Comparison of ENCODE assay signal across 21 cellular contexts in the genomic region with DNA sequence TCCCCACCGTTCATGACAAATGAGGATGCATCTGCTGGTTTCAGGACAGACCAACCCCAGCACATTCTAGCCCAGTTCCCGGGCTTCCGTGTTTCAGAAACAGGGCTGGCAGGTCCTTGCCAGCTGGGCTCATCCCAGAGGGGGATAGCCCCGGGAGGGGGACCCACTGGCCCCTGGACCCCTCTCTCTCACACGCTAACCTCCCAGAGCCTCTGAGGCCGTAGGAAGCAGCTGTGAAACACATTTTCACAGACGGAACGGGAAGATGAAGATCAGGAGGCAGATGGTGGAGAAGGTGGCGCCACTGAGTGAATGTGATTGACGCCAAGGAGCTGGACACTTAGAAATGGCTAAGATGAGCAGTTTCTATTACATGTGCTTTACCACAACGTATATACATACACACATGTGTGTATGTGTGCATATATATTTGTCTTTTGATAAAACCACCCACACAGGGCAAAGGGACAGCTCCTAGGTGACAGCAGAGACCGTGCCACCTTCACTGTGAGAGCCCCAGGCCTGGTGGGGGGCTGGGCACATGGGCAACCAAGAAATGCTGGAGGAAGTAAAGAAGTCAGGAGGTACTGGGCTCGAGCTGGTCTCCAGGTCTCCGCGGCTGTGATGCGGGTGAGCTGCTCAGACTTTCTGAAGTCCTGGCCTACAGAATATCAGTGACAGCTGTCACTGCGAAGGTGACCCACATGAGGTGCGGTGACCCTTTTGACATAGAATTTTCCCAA.
"Had no signal": no experiment of that assay in that cellular context is flagged by ENCODE, and none has a peak within 500 bp of the region (broad histone marks: within the 10 kb centered on the region; RNA-seq: fewer than 3 reads in every experiment).

No MANE protein-coding gene starts in this region.

- H3K36me3 ChIP-seq: ovary, right atrium auricular region, spleen, thoracic aorta, vagina had no signal

- DNase-seq: activated CD4-positive, alpha-beta memory T cell treated with anti-CD3 and anti-CD28 coated beads for 36 hours; activated CD4-positive, alpha-beta T cell treated with anti-CD3 and anti-CD28 coated beads for 48 hours; activated effector memory CD4-positive, alpha-beta T cell treated with Interleukin-2 at 50 U/mL for 16 hours; activated naive CD4-positive, alpha-beta T cell treated with anti-CD3 and anti-CD28 coated beads, Interleukin-2, amount 10 ng/mL, durations not matched to agents 7 days and 5 days; activated T-cell treated with anti-CD3 and anti-CD28 coated beads, Interleukin-2, amount 50 U/mL, for 72 hours; amygdala; foreskin fibroblast; left colon; ovary; psoas muscle; spleen; stimulated activated CD4-positive, alpha-beta T cell treated with anti-CD3 and anti-CD28 coated beads, Interleukin-4, amount 100 ng/mL, for 1 hour; stimulated activated naive CD4-positive, alpha-beta T cell treated with Interleukin-2 at 50 U/mL for 16 hours had no signal

- H3K9me3 ChIP-seq: ovary, psoas muscle, right atrium auricular region, spleen, thoracic aorta, vagina had no signal

- H3K4me1 ChIP-seq: psoas muscle, right atrium auricular region, spleen, vagina had no signal

- ATAC-seq: activated T-cell treated with anti-CD3 and anti-CD28 coated beads, Interleukin-2, amount 50 U/mL, for 72 hours; left colon; natural killer cell treated with Interleukin-12 subunit alpha and Interleukin-12 subunit beta and Interleukin-15 and Interleukin-18, amount 100 ng/mL, for 72 hours; psoas muscle had no signal

- H3K4me1 Mint-ChIP-seq: activated naive CD4-positive, alpha-beta T cell treated with anti-CD3 and anti-CD28 coated beads, Interleukin-2, amount 10 ng/mL, durations not matched to agents 7 days and 5 days had no signal

- H3K27ac Mint-ChIP-seq: activated CD4-positive, alpha-beta memory T cell treated with anti-CD3 and anti-CD28 coated beads for 36 hours; activated naive CD4-positive, alpha-beta T cell treated with anti-CD3 and anti-CD28 coated beads, Interleukin-2, amount 10 ng/mL, durations not matched to agents 7 days and 5 days; activated T-cell treated with anti-CD3 and anti-CD28 coated beads, Interleukin-2, amount 50 U/mL, for 72 hours; memory B cell; natural killer cell treated with Interleukin-12 subunit alpha and Interleukin-12 subunit beta and Interleukin-15 and Interleukin-18, amount 100 ng/mL, for 72 hours; type B pancreatic cell had no signal

- H3K27me3 Mint-ChIP-seq: activated CD4-positive, alpha-beta memory T cell treated with anti-CD3 and anti-CD28 coated beads for 36 hours; memory B cell; type B pancreatic cell had no signal

- H3K27ac ChIP-seq: ovary, psoas muscle, right atrium auricular region, spleen, thoracic aorta, vagina had no signal

- H3K4me3 Mint-ChIP-seq: activated CD4-positive, alpha-beta memory T cell treated with anti-CD3 and anti-CD28 coated beads for 36 hours; activated naive CD4-positive, alpha-beta T cell treated with anti-CD3 and anti-CD28 coated beads, Interleukin-2, amount 10 ng/mL, durations not matched to agents 7 days and 5 days; activated T-cell treated with anti-CD3 and anti-CD28 coated beads, Interleukin-2, amount 50 U/mL, for 72 hours; memory B cell; natural killer cell treated with Interleukin-12 subunit alpha and Interleukin-12 subunit beta and Interleukin-15 and Interleukin-18, amount 100 ng/mL, for 72 hours; type B pancreatic cell had no signal

- FAIRE-seq: endometrium, keratinocyte had no signal

- H3K4me3 ChIP-seq: ovary, psoas muscle, right atrium auricular region, spleen, thoracic aorta, vagina had no signal

- H3K27me3 ChIP-seq: ovary, right atrium auricular region, vagina had no signal

- H3K36me3 Mint-ChIP-seq: activated CD4-positive, alpha-beta memory T cell treated with anti-CD3 and anti-CD28 coated beads for 36 hours; activated naive CD4-positive, alpha-beta T cell treated with anti-CD3 and anti-CD28 coated beads, Interleukin-2, amount 10 ng/mL, durations not matched to agents 7 days and 5 days; memory B cell; natural killer cell treated with Interleukin-12 subunit alpha and Interleukin-12 subunit beta and Interleukin-15 and Interleukin-18, amount 100 ng/mL, for 72 hours; type B pancreatic cell had no signal

- H3K9me3 Mint-ChIP-seq: activated CD4-positive, alpha-beta memory T cell treated with anti-CD3 and anti-CD28 coated beads for 36 hours; activated naive CD4-positive, alpha-beta T cell treated with anti-CD3 and anti-CD28 coated beads, Interleukin-2, amount 10 ng/mL, durations not matched to agents 7 days and 5 days; activated T-cell treated with anti-CD3 and anti-CD28 coated beads, Interleukin-2, amount 50 U/mL, for 72 hours; memory B cell; natural killer cell treated with Interleukin-12 subunit alpha and Interleukin-12 subunit beta and Interleukin-15 and Interleukin-18, amount 100 ng/mL, for 72 hours; type B pancreatic cell had no signal
